ENCODE assay signal across 1 cellular context in the genomic region with DNA sequence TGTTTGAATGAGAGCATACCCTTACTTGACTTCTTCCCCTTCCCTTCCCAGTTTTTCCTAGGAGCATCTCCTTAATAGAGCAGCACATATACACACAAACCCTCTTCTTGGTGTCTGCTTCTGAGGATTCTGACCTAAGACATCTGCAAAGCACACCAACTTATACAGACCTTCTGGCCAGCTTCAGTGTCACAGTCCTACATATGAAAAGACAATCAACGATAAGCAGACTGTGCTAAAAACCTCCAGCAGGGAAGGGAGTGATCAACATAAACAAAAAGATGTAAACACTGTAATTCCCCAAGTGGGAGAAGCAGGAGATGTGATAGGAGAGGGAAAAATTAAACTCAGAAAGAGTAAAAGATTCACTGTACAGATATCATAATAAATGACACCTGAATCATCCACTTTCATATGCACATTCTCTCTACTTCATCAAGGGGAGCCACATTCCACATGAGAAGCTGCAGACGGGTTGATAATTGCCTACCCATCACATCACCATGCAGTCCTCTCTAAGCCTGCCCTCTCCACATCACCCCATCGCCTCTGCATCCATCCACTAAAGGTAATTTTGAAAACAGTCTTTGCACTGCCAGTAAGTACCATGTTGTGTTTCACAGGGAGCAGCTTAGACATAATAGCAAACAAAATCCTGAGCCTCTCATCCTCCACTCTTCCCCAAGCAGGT.
TF ChIP-seq lines count a peak whose summit lies in the region.

No MANE protein-coding gene starts in this region.

TF ChIP-seq in GM23338, 12 proteins besides CTCF, POLR2A, EP300 and RAD21 (continued from another document):
- TF ChIP-seq ZNF462 (CRISPR knock-in tag; IDR thresholded peaks at IDR 0.05) (no peak), JUNB (IDR thresholded peaks at IDR 0.05; ENCODE audit: unreplicated experiment) (no peak), NANOG (IDR thresholded peaks at IDR 0.05; ENCODE audit: borderline replicate concordance) (no peak), ZNF114 (CRISPR knock-in tag; IDR thresholded peaks at IDR 0.05) (no peak)
- TF ChIP-seq, protein P1, sequence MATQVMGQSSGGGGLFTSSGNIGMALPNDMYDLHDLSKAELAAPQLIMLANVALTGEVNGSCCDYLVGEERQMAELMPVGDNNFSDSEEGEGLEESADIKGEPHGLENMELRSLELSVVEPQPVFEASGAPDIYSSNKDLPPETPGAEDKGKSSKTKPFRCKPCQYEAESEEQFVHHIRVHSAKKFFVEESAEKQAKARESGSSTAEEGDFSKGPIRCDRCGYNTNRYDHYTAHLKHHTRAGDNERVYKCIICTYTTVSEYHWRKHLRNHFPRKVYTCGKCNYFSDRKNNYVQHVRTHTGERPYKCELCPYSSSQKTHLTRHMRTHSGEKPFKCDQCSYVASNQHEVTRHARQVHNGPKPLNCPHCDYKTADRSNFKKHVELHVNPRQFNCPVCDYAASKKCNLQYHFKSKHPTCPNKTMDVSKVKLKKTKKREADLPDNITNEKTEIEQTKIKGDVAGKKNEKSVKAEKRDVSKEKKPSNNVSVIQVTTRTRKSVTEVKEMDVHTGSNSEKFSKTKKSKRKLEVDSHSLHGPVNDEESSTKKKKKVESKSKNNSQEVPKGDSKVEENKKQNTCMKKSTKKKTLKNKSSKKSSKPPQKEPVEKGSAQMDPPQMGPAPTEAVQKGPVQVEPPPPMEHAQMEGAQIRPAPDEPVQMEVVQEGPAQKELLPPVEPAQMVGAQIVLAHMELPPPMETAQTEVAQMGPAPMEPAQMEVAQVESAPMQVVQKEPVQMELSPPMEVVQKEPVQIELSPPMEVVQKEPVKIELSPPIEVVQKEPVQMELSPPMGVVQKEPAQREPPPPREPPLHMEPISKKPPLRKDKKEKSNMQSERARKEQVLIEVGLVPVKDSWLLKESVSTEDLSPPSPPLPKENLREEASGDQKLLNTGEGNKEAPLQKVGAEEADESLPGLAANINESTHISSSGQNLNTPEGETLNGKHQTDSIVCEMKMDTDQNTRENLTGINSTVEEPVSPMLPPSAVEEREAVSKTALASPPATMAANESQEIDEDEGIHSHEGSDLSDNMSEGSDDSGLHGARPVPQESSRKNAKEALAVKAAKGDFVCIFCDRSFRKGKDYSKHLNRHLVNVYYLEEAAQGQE (IDR thresholded peaks at IDR 0.05; ENCODE audit: unreplicated experiment): no peak
TF ChIP-seq in GM23338: peak in this region for 0.
